ENCODE assay signal across 20 cellular contexts in the genomic region with DNA sequence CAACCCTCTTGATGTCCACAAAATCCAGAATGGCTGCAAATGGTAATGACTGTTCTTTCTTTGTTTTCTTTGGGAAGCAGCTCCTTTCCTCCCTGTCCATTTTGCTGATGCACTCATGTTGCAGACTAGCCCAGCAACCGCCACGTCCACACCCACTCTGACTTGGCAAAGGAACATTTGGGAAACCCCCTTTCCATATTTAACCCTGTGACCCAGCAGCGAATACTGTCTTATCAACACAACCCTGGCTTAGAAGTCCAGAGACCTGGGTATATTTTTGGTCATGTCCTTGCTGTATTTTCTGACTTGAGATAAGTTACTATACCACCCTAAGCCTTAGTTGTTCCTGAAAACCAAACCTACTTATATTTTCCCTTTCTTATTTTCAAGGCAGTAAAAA. TPM values are rescaled to one million over a fixed set of nuclear protein-coding genes. Genes with fewer than 3 reads are reported as not detected.
DNase-seq lines count a peak whose midpoint lies in the region; ATAC-seq and TF ChIP-seq lines count a peak whose summit lies in the region.
"Had no signal": no experiment of that assay in that cellular context is flagged by ENCODE, and none has a peak within 500 bp of the region (broad histone marks: within the 10 kb centered on the region; RNA-seq: fewer than 3 reads in every experiment).

No MANE protein-coding gene starts in this region.

- BruUV-seq in mammary epithelial cell (replicated peaks; lab: Mats Ljungman, UMichigan), result no TSS peak

- CTCF ChIA-PET in mammary epithelial cell (lab: Charles Lee; ENCODE audit: low non-redundant PET), result no interaction called here

- no peaks in the 10 kb centered on the region for H3K9me3 Mint-ChIP-seq in natural killer cell treated with Interleukin-12 subunit alpha and Interleukin-12 subunit beta and Interleukin-15 and Interleukin-18, amount 100 ng/mL, for 72 hours
- H3K9me3 Mint-ChIP-seq: activated naive CD4-positive, alpha-beta T cell treated with anti-CD3 and anti-CD28 coated beads for 36 hours had no signal

- H3K27ac ChIP-seq in mammary epithelial cell (ENCODE audit: insufficient read depth, low read depth, low read length) (no peak overlapping the region), heart left ventricle (peak overlapping the region in 5 of 12 donors; percentile 15 to 60 (median 30))
- H3K27ac ChIP-seq: HL-60, stomach had no signal

- TF ChIP-seq CTCF in mammary epithelial cell (conservative IDR thresholded peaks at IDR 0.05 in 1 of 2, IDR thresholded peaks at IDR 0.05 in 1 of 2; ENCODE audit: extremely low read depth in 1 of 2, insufficient read depth in 1 of 2, low read depth in 1 of 2, low read length in 2 of 2) (no peak), heart left ventricle (IDR thresholded peaks at IDR 0.05) (no peak)

- H3K27me3 ChIP-seq in mammary epithelial cell (ENCODE audit: insufficient read depth, low read length), result no peaks in the 10 kb centered on the region
- H3K27me3 ChIP-seq in heart left ventricle, result no peaks in the 10 kb centered on the region

- no peaks in the 10 kb centered on the region for H3K36me3 Mint-ChIP-seq in natural killer cell treated with Interleukin-12 subunit alpha and Interleukin-12 subunit beta and Interleukin-15 and Interleukin-18, amount 100 ng/mL, for 72 hours

- dilution Hi-C loops in mammary epithelial cell (cut with HindIII; ENCODE audit: low sequenced_read_pairs), result no loop called here

- H3K4me3 Mint-ChIP-seq in natural killer cell treated with Interleukin-12 subunit alpha and Interleukin-12 subunit beta and Interleukin-15 and Interleukin-18, amount 100 ng/mL, for 72 hours, result no peak overlapping the region
- H3K4me3 Mint-ChIP-seq: activated naive CD4-positive, alpha-beta T cell treated with anti-CD3 and anti-CD28 coated beads for 36 hours had no signal

- H3K4me1 ChIP-seq in mammary epithelial cell (ENCODE audit: insufficient read depth, low read length) (no peaks in the 10 kb centered on the region), heart left ventricle (peaks cover 0 to 34% (median 20%) of the 10 kb centered on the region in 12 donors)
- H3K4me1 ChIP-seq: Caco-2 had no signal

- H3K9ac ChIP-seq in mammary epithelial cell (ENCODE audit: insufficient read depth, low read length), result no peak overlapping the region

- no peak overlapping the region for H3K4me2 ChIP-seq in mammary epithelial cell (ENCODE audit: insufficient read depth, low read depth, low read length)

- intact Hi-C loops in mammary epithelial cell (cut with micrococcal nuclease) (no loop called here), heart left ventricle (cut with DNase I) (no loop called here)

- no peaks in the 10 kb centered on the region for H3K79me2 ChIP-seq in mammary epithelial cell (ENCODE audit: insufficient read depth, low read length)

- in situ Hi-C loops in mammary epithelial cell (cut with MboI; ENCODE audit: low sequenced_read_pairs in 2 of 2), result no loop called here

- ATAC-seq in heart left ventricle, result peak; percentile 61 to 86 (median 79)
- ATAC-seq in natural killer cell treated with Interleukin-12 subunit alpha and Interleukin-12 subunit beta and Interleukin-15 and Interleukin-18, amount 100 ng/mL, for 72 hours, result no peak
- no peak for ATAC-seq in GM19463 (IDR thresholded peaks at IDR 0.05; ENCODE audit: unreplicated experiment)
- ATAC-seq: HCT116 had no signal

- no peak overlapping the region for H3K4me3 ChIP-seq in mammary epithelial cell (replicated peaks in 1 of 3; ENCODE audit: insufficient read depth in 1 of 3, low read depth in 2 of 3, low read length in 3 of 3)
- no peak overlapping the region for H3K4me3 ChIP-seq in heart left ventricle
- H3K4me3 ChIP-seq: stomach had no signal

- peaks cover 31 to 32% of the 10 kb centered on the region in 2 donors for H3K27me3 Mint-ChIP-seq in natural killer cell treated with Interleukin-12 subunit alpha and Interleukin-12 subunit beta and Interleukin-15 and Interleukin-18, amount 100 ng/mL, for 72 hours

- WGBS in mammary epithelial cell (ENCODE audit: low coverage, missing lambda C conversion rate), result 11% methylated on average over 3 of the region's 3 CpGs
- 6 to 22% (median 10%) methylated on average over 3 of the region's 3 CpGs for WGBS in heart left ventricle, 4 donors

- H4K20me1 ChIP-seq in mammary epithelial cell (ENCODE audit: insufficient read depth, low read length), result no peaks in the 10 kb centered on the region

- H3K36me3 ChIP-seq in mammary epithelial cell (ENCODE audit: insufficient read depth, low read length) (no peaks in the 10 kb centered on the region), heart left ventricle (peaks cover 0 to 10% (median 0%) of the 10 kb centered on the region in 9 donors)
- H3K36me3 ChIP-seq: stomach had no signal

- H3K27ac Mint-ChIP-seq in natural killer cell treated with Interleukin-12 subunit alpha and Interleukin-12 subunit beta and Interleukin-15 and Interleukin-18, amount 100 ng/mL, for 72 hours, result no peak overlapping the region
- H3K27ac Mint-ChIP-seq: activated naive CD4-positive, alpha-beta T cell treated with anti-CD3 and anti-CD28 coated beads for 36 hours had no signal

- H3K4me1 Mint-ChIP-seq in natural killer cell treated with Interleukin-12 subunit alpha and Interleukin-12 subunit beta and Interleukin-15 and Interleukin-18, amount 100 ng/mL, for 72 hours (ENCODE audit: low read depth in 2 of 2), result no peaks in the 10 kb centered on the region

- DNase-seq in Daoy (ENCODE audit: low read depth), result peak; percentile 57
- DNase-seq in mammary epithelial cell, result peak; percentile 27
- peak in 3 of 5 donors; percentile 35 to 48 (median 42) for DNase-seq in heart left ventricle
- peak; percentile 52 for DNase-seq in myocyte (ENCODE audit: low read depth)
- DNase-seq in cerebellar nuclear complex (lab: John Stamatoyannopoulos, UW), result no peak
- no peak for DNase-seq in natural killer cell treated with Interleukin-12 subunit alpha and Interleukin-12 subunit beta and Interleukin-15 and Interleukin-18, amount 100 ng/mL, for 72 hours (ENCODE audit: low spot score)
- DNase-seq in 8988T, result no peak
- DNase-seq: activated CD4-positive, alpha-beta T cell treated with anti-CD3 and anti-CD28 coated beads, Interleukin-2, amount 50 U/mL, for 4 hours; activated naive CD4-positive, alpha-beta T cell treated with anti-CD3 and anti-CD28 coated beads for 36 hours; activated T-cell treated with anti-CD3 and anti-CD28 coated beads for 4 hours; anterior cingulate cortex; Caco-2; cortex of kidney; glutamatergic neuron; NCI-H2081; NCI-H510A; stomach had no signal

- no peak overlapping the region for H2AFZ ChIP-seq in mammary epithelial cell (ENCODE audit: low read depth, low read length)

- H3K9me3 ChIP-seq in mammary epithelial cell (replicated peaks; ENCODE audit: insufficient read depth, low read length) (no peaks in the 10 kb centered on the region), heart left ventricle (no peaks in the 10 kb centered on the region)
- H3K9me3 ChIP-seq: Caco-2, stomach had no signal

- TF ChIP-seq POLR2A in heart left ventricle (IDR thresholded peaks at IDR 0.05), result no peak

RNA-seq across cellular contexts. Expression of a gene that starts 18.1 kb away (rescaled TPM):
- total RNA-seq in Daoy (2014; rRNA removed; shearing (Covaris generic)), result 0.06 and 0.11 TPM in 2 replicates
- under 1 TPM in 1 of 2 donors, not detected in 1; 0.33 TPM for total RNA-seq in mammary epithelial cell
- not detected for polyA plus RNA-seq in mammary epithelial cell
- not detected for polyA minus RNA-seq in mammary epithelial cell
- total RNA-seq in heart left ventricle, result 10 to 100 TPM; 11.1 to 19.4 (median 11.9) TPM
- 10 to 100 TPM; 10.1 to 17.7 TPM for polyA plus RNA-seq in heart left ventricle
- total RNA-seq in myocyte, result not detected in 2 replicates
- not detected for polyA plus RNA-seq in myocyte (2012)
- under 1 TPM in 1 of 2 donors, not detected in 1; 0.19 TPM for total RNA-seq in natural killer cell treated with Interleukin-12 subunit alpha and Interleukin-12 subunit beta and Interleukin-15 and Interleukin-18, amount 100 ng/mL, for 72 hours
- total RNA-seq: activated naive CD4-positive, alpha-beta T cell treated with anti-CD3 and anti-CD28 coated beads for 36 hours; Caco-2 had no signal

RNA-seq across cellular contexts. Expression of a gene that starts 18.3 kb away (rescaled TPM):
- not detected in 2 replicates for total RNA-seq in Daoy (2014; rRNA removed; shearing (Covaris generic))
- total RNA-seq in mammary epithelial cell, result under 1 TPM in 1 of 2 donors, not detected in 1; under 0.01 TPM
- polyA plus RNA-seq in mammary epithelial cell, result not detected
- polyA minus RNA-seq in mammary epithelial cell, result not detected
- total RNA-seq in heart left ventricle, result 1 to 10 TPM in 8 of 9 donors, under 1 TPM in 1; 0.71 to 3.4 (median 1.8) TPM
- polyA plus RNA-seq in heart left ventricle, result 1 to 10 TPM; 2.9 to 3.0 TPM
- not detected in 2 replicates for total RNA-seq in myocyte
- polyA plus RNA-seq in myocyte (2012), result not detected
- total RNA-seq in natural killer cell treated with Interleukin-12 subunit alpha and Interleukin-12 subunit beta and Interleukin-15 and Interleukin-18, amount 100 ng/mL, for 72 hours, result not detected
- total RNA-seq: activated naive CD4-positive, alpha-beta T cell treated with anti-CD3 and anti-CD28 coated beads for 36 hours; Caco-2 had no signal

RNA-seq across cellular contexts. Expression of a gene that starts 38.1 kb away (rescaled TPM):
- total RNA-seq in Daoy (2014; rRNA removed; shearing (Covaris generic)), result 39.9 and 78.3 TPM in 2 replicates
- 10 to 100 TPM; 31.2 to 80.1 TPM for total RNA-seq in mammary epithelial cell
- 13.1 TPM for polyA plus RNA-seq in mammary epithelial cell
- 6.3 TPM for polyA minus RNA-seq in mammary epithelial cell
- 10 to 100 TPM; 22.1 to 79.4 (median 58.8) TPM for total RNA-seq in heart left ventricle
- 10 to 100 TPM; 23.0 to 36.2 TPM for polyA plus RNA-seq in heart left ventricle
- 35.7 and 37.0 TPM in 2 replicates for total RNA-seq in myocyte
- 115 TPM for polyA plus RNA-seq in myocyte (2012)
- 100 to 1,000 TPM in 1 of 2 donors, 10 to 100 TPM in 1; 95.2 to 123 TPM for total RNA-seq in natural killer cell treated with Interleukin-12 subunit alpha and Interleukin-12 subunit beta and Interleukin-15 and Interleukin-18, amount 100 ng/mL, for 72 hours

RNA-seq across cellular contexts. Expression of a gene that starts 47.2 kb away (rescaled TPM):
- total RNA-seq in Daoy (2014; rRNA removed; shearing (Covaris generic)), result 0.80 and 1.0 TPM in 2 replicates
- total RNA-seq in mammary epithelial cell (under 1 TPM; 0.17 to 0.19 TPM), heart left ventricle (under 1 TPM in 3 of 9 donors, not detected in 6; 0.05 to 0.14 (median 0.06) TPM), myocyte (0.11 and 0.16 TPM in 2 replicates)
- polyA plus RNA-seq in mammary epithelial cell (0.17 TPM), heart left ventricle (under 1 TPM in 1 of 2 donors, not detected in 1; 0.03 TPM)
- 1.7 TPM for polyA minus RNA-seq in mammary epithelial cell
- polyA plus RNA-seq in myocyte (2012), result 0.10 TPM
- not detected for total RNA-seq in natural killer cell treated with Interleukin-12 subunit alpha and Interleukin-12 subunit beta and Interleukin-15 and Interleukin-18, amount 100 ng/mL, for 72 hours
- total RNA-seq: activated naive CD4-positive, alpha-beta T cell treated with anti-CD3 and anti-CD28 coated beads for 36 hours had no signal

Comparison
In these comparisons a context has a peak if more than half of its experiments do, and no peak if none do; other contexts are left out.
1. DNase-seq: peak in Daoy (single experiment), mammary epithelial cell (single experiment), heart left ventricle (3 of 5) and myocyte (single experiment); none in cerebellar nuclear complex (0 of 2), natural killer cell treated with Interleukin-12 subunit alpha and Interleukin-12 subunit beta and Interleukin-15 and Interleukin-18, amount 100 ng/mL, for 72 hours (single experiment) and 8988T (single experiment).
2. ATAC-seq: peak in heart left ventricle (4 of 4); none in natural killer cell treated with Interleukin-12 subunit alpha and Interleukin-12 subunit beta and Interleukin-15 and Interleukin-18, amount 100 ng/mL, for 72 hours (0 of 2) and GM19463 (single experiment).
3. RNA of a gene that starts 18.1 kb away (total RNA-seq): 11.1 to 19.4 TPM in heart left ventricle; 0.33 TPM in mammary epithelial cell, 0.19 TPM in natural killer cell treated with Interleukin-12 subunit alpha and Interleukin-12 subunit beta and Interleukin-15 and Interleukin-18, amount 100 ng/mL, for 72 hours, 0.06 to 0.11 TPM in Daoy and not detected in myocyte; every median in the first group is over 4 times any median in the second.